In genomic region chr4:114272226-114272625, GRCh38 we compare ENCODE assay signal across 13 cellular contexts.
DNase-seq lines count a peak whose midpoint lies in the region; ATAC-seq, FAIRE-seq and TF ChIP-seq lines count a peak whose summit lies in the region.
"Had no signal": no experiment of that assay in that cellular context is flagged by ENCODE, and none has a peak within 500 bp of the region (broad histone marks: within the 10 kb centered on the region; RNA-seq: fewer than 3 reads in every experiment).

No MANE protein-coding gene starts in this region.

- no peak overlapping the region for H3K4me3 ChIP-seq in AG09309 (ENCODE audit: control insufficient read depth, low read depth, low read length)
- H3K4me3 ChIP-seq in bronchial epithelial cell (ENCODE audit: low read depth, low read length) = no peak overlapping the region

- DNase-seq in AG09309 (ENCODE audit: low read depth) = peak; percentile 90
- DNase-seq in LoVo (ENCODE audit: low spot score) = peak; percentile 19
- DNase-seq in bronchial epithelial cell (ENCODE audit: low read depth) = peak; percentile 98
- DNase-seq in kidney glomerular epithelial cell (lab: John Stamatoyannopoulos, UW) = peak; percentile 94
- no peak for DNase-seq in D341Med (ENCODE audit: low spot score)
- DNase-seq: COR-L47, islet precursor cell, NCI-H2081, T-helper 1 cell had no signal

- no peaks in the 10 kb centered on the region for H3K36me3 ChIP-seq in bronchial epithelial cell (ENCODE audit: control insufficient read depth, insufficient read depth, low read length)

- ATAC-seq in GM19397 (IDR thresholded peaks at IDR 0.05; ENCODE audit: unreplicated experiment) (no peak), GM21381 (IDR thresholded peaks at IDR 0.05; ENCODE audit: unreplicated experiment) (no peak), GM21423 (IDR thresholded peaks at IDR 0.05; ENCODE audit: unreplicated experiment) (no peak)

- TF ChIP-seq CTCF in AG09309 (IDR thresholded peaks at IDR 0.05; ENCODE audit: control insufficient read depth, insufficient read depth, low read depth, low read length, missing control alignments) = no peak
- no peak for TF ChIP-seq CTCF in bronchial epithelial cell (IDR thresholded peaks at IDR 0.05; ENCODE audit: insufficient read depth, low read length, severe bottlenecking)

- H3K27me3 ChIP-seq in bronchial epithelial cell (ENCODE audit: control insufficient read depth, insufficient read depth, low read length) = no peaks in the 10 kb centered on the region

- no peak for FAIRE-seq in bronchial epithelial cell (lab: Jason Lieb, UNC)
- FAIRE-seq: H1 had no signal
